ENCODE assay signal across 20 cellular contexts in genomic region chr16:29683543-29684090, GRCh38. TPM values are rescaled to one million over a fixed set of nuclear protein-coding genes. Genes with fewer than 3 reads are reported as not detected.
"Had no signal": no experiment of that assay in that cellular context is flagged by ENCODE, and none has a peak within 500 bp of the region (broad histone marks: within the 10 kb centered on the region; RNA-seq: fewer than 3 reads in every experiment).

No MANE protein-coding gene starts in this region.

- H3K9me3 ChIP-seq: lower lobe of right lung, mucosa of descending colon, right atrium auricular region, SJCRH30, tibial nerve had no signal

- H3K9me3 Mint-ChIP-seq: activated T-cell treated with anti-CD3 and anti-CD28 coated beads, Interleukin-2, amount 50 U/mL, for 72 hours; effector memory CD8-positive, alpha-beta T cell; natural killer cell; T-helper 2 cell treated with Interferon-gamma antibody and Interleukin-4, amounts not matched to agents 5 μg/mL and 100 μg/mL, for 36 hours had no signal

- H3K4me1 ChIP-seq: lower lobe of right lung, SJCRH30 had no signal

- H2AFZ ChIP-seq: parathyroid adenoma had no signal

- H3K36me3 Mint-ChIP-seq: natural killer cell had no signal

- H3K4me3 Mint-ChIP-seq: activated T-cell treated with anti-CD3 and anti-CD28 coated beads, Interleukin-2, amount 50 U/mL, for 72 hours; effector memory CD8-positive, alpha-beta T cell; natural killer cell; T-helper 2 cell treated with Interferon-gamma antibody and Interleukin-4, amounts not matched to agents 5 μg/mL and 100 μg/mL, for 36 hours had no signal

- H3K27me3 Mint-ChIP-seq: effector memory CD8-positive, alpha-beta T cell had no signal

- H3K9ac ChIP-seq: parathyroid adenoma had no signal

- H3K27me3 ChIP-seq: cardiac muscle cell, right atrium auricular region, SJCRH30, tibial nerve had no signal

- H3K4me3 ChIP-seq: cardiac muscle cell, coronary artery, lower lobe of right lung, mucosa of descending colon, right atrium auricular region, SJCRH30, smooth muscle cell, tibial nerve had no signal

- ATAC-seq: activated T-cell treated with anti-CD3 and anti-CD28 coated beads, Interleukin-2, amount 50 U/mL, for 72 hours; effector memory CD8-positive, alpha-beta T cell; lower lobe of right lung; mucosa of descending colon; natural killer cell had no signal

- H3K4me2 ChIP-seq: smooth muscle cell had no signal

- H3K36me3 ChIP-seq: lower lobe of right lung, right atrium auricular region, SJCRH30, tibial nerve had no signal

- FAIRE-seq: astrocyte had no signal

- H3K27ac Mint-ChIP-seq: activated T-cell treated with anti-CD3 and anti-CD28 coated beads, Interleukin-2, amount 50 U/mL, for 72 hours; natural killer cell; T-helper 2 cell treated with Interferon-gamma antibody and Interleukin-4, amounts not matched to agents 5 μg/mL and 100 μg/mL, for 36 hours had no signal

- H3K27ac ChIP-seq: cardiac muscle cell, coronary artery, epithelial cell of prostate, lower lobe of right lung, parathyroid adenoma, right atrium auricular region, SJCRH30, tibial nerve had no signal

- DNase-seq: activated CD4-positive, alpha-beta T cell treated with anti-CD3 and anti-CD28 coated beads for 1 hour; activated CD4-positive, alpha-beta T cell treated with anti-CD3 and anti-CD28 coated beads, Interleukin-2, amount 50 U/mL, for 48 hours; activated naive CD4-positive, alpha-beta T cell; activated T-cell treated with anti-CD3 and anti-CD28 coated beads, Interleukin-2, amount 50 U/mL, for 72 hours; effector memory CD8-positive, alpha-beta T cell; lower lobe of right lung; mucosa of descending colon; natural killer cell; SJCRH30; SW 1271 had no signal

RNA-seq across cellular contexts. Expression of gene SPN, which starts 20.6 kb away (rescaled TPM):
- total RNA-seq: glomerular endothelial cell, smooth muscle cell had no signal
- polyA plus RNA-seq: smooth muscle cell had no signal
